14 cellular contexts compared by ENCODE assay signal in the genomic region with DNA sequence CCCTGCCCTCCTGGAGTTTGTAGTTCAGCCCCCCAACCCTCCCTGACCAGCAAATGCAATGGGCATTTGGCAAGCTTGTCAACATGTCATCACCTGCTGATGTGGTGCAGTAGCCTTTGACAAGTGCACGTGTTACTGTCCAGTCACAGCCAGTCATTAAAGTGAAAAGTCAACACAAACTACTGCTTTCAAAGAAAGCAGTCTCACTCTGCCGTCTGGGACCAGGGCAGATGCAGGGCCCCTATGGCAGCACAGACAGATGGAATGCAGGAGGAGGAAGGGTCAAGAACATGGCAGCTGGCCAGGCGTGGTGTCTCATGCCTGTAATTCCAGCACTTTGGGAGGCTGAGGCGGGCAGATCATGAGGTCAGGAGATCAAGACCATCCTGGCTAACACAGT.
DNase-seq lines count a peak whose midpoint lies in the region; ATAC-seq and TF ChIP-seq lines count a peak whose summit lies in the region.
"Had no signal": no experiment of that assay in that cellular context is flagged by ENCODE, and none has a peak within 500 bp of the region (broad histone marks: within the 10 kb centered on the region; RNA-seq: fewer than 3 reads in every experiment).

No MANE protein-coding gene starts in this region.

- no peaks in the 10 kb centered on the region for H3F3A ChIP-seq in smooth muscle cell (ENCODE audit: low read depth)

- no peak for TF ChIP-seq CTCF in smooth muscle cell (IDR thresholded peaks at IDR 0.05; ENCODE audit: borderline replicate concordance, insufficient read depth, poor library complexity, severe bottlenecking)

- no peak overlapping the region for H3K4me2 ChIP-seq in smooth muscle cell

- ATAC-seq in left ventricle myocardium superior = peak; percentile 84

- intact Hi-C loops in left ventricle myocardium superior (cut with micrococcal nuclease) = no loop called here

- H3K27me3 ChIP-seq in smooth muscle cell (ENCODE audit: low read depth) = peaks cover 6% of the 10 kb centered on the region
- H3K27me3 ChIP-seq: breast epithelium had no signal

- no peaks in the 10 kb centered on the region for H3K9me3 ChIP-seq in smooth muscle cell (replicated peaks; ENCODE audit: low read depth)
- H3K9me3 ChIP-seq: breast epithelium had no signal

- H4K20me1 ChIP-seq in smooth muscle cell (ENCODE audit: low read depth) = no peaks in the 10 kb centered on the region

- 21% methylated on average over 4 of the region's 4 CpGs for WGBS in smooth muscle cell (ENCODE audit: low lambda C conversion rate)

- no peaks in the 10 kb centered on the region for H3K4me1 ChIP-seq in smooth muscle cell (ENCODE audit: low read depth)

- peak; percentile 23 for DNase-seq in HuH-7 (ENCODE audit: low spot score)
- DNase-seq in astrocyte of the hippocampus (ENCODE audit: low read depth, low spot score) = peak; percentile 15
- peak; percentile 30 for DNase-seq in left ventricle myocardium superior
- DNase-seq in renal cortical epithelial cell (ENCODE audit: low read depth) = peak; percentile 65
- no peak for DNase-seq in activated naive CD4-positive, alpha-beta T cell treated with Interleukin-2 at 50 U/mL for 16 hours
- no peak for DNase-seq in smooth muscle cell (lab: John Stamatoyannopoulos, UW; ENCODE audit: unreplicated experiment)
- DNase-seq in activated CD8-positive, alpha-beta memory T cell treated with anti-CD3 and anti-CD28 coated beads, Interleukin-2, amount 50 U/mL, for 4 hours = no peak
- DNase-seq: activated CD4-positive, alpha-beta T cell treated with anti-CD3 and anti-CD28 coated beads for 4 hours; activated naive CD4-positive, alpha-beta T cell treated with anti-CD3 and anti-CD28 coated beads, Interleukin-2, amount 10 ng/mL, durations not matched to agents 7 days and 5 days; effector CD8-positive, alpha-beta T cell; NCI-H1694 treated with DMSO at 0.1 percent for 48 hours; stimulated activated CD4-positive, alpha-beta T cell treated with anti-CD3 and anti-CD28 coated beads, Interleukin-2, amount 100 ng/mL, for 24 hours; T1000 had no signal

- no peaks in the 10 kb centered on the region for H3K36me3 ChIP-seq in smooth muscle cell (ENCODE audit: low read depth)
- H3K36me3 ChIP-seq: breast epithelium had no signal

- no peak overlapping the region for H3K9ac ChIP-seq in smooth muscle cell (ENCODE audit: low read depth)

- H2AFZ ChIP-seq in smooth muscle cell (ENCODE audit: low read depth) = no peak overlapping the region

- H3K27ac ChIP-seq in smooth muscle cell (ENCODE audit: low read depth) = no peak overlapping the region
- H3K27ac ChIP-seq: breast epithelium had no signal

- no peaks in the 10 kb centered on the region for H3K79me2 ChIP-seq in smooth muscle cell (ENCODE audit: low read depth)

- H3K4me3 ChIP-seq in smooth muscle cell = no peak overlapping the region
- H3K4me3 ChIP-seq: breast epithelium had no signal

Comparison
In these comparisons a context has a peak if more than half of its experiments do, and no peak if none do; other contexts are left out.
1. DNase-seq: peak in HuH-7 (single experiment), astrocyte of the hippocampus (single experiment), left ventricle myocardium superior (single experiment) and renal cortical epithelial cell (single experiment); none in activated naive CD4-positive, alpha-beta T cell treated with Interleukin-2 at 50 U/mL for 16 hours (single experiment), smooth muscle cell (single experiment) and activated CD8-positive, alpha-beta memory T cell treated with anti-CD3 and anti-CD28 coated beads, Interleukin-2, amount 50 U/mL, for 4 hours (single experiment).